Comparison of ENCODE assay signal across 1 cellular context in the genomic region with DNA sequence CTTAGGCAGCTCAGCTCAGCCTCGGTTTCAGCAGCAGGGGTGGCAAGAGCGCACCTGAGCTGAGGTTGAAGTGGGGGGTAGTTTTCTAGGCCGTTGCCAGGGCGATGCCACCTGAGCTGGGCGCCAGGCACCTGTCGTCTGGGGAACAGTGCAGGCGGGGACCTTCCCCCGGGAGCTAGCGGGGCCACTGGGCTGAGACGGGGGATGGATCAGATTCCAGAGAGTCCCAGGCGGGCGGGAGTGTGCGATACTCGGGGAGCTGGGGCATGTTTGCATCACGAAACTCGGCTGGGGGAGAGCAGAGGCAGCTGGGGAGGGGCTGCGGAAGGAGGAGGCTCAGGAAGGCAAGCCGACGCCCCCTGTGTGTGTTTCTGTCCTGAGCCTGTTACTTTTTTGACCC.
A peak's percentile ranks its signal among the peaks of the same experiment; 100 is the strongest.
TF ChIP-seq lines count a peak whose summit lies in the region.

No MANE protein-coding gene starts in this region.

TF ChIP-seq in H1, 55 proteins besides CTCF, POLR2A, EP300 and RAD21:
- no peak for TF ChIP-seq HDAC6 (IDR thresholded peaks at IDR 0.05; ENCODE audit: low read depth, low read length)
- peak in 1 of 2 experiments; percentile 15; a peak in 1 of 4 replicates for TF ChIP-seq SIN3A (conservative IDR thresholded peaks at IDR 0.05 in 1 of 2, IDR thresholded peaks at IDR 0.05 in 1 of 2; ENCODE audit: low read depth in 1 of 2, low read length in 2 of 2)
- 0 out of 2 replicates have a peak, but pooled peaks have one; percentile 36 for TF ChIP-seq GABPA (IDR thresholded peaks at IDR 0.05; ENCODE audit: borderline replicate concordance, insufficient read depth, low read length)
- TF ChIP-seq CEBPB (IDR thresholded peaks at IDR 0.05; ENCODE audit: low read depth, low read length), result no peak
- peak; percentile 46 for TF ChIP-seq RBBP5 (IDR thresholded peaks at IDR 0.05; ENCODE audit: borderline replicate concordance, low read depth, low read length)
